Comparison of ENCODE assay signal across 8 cellular contexts in genomic region chr11:46826310-46827044, GRCh38. TPM values are rescaled to one million over a fixed set of nuclear protein-coding genes. Genes with fewer than 3 reads are reported as not detected.
DNase-seq lines count a peak whose midpoint lies in the region; ATAC-seq and TF ChIP-seq lines count a peak whose summit lies in the region.

No MANE protein-coding gene starts in this region.

- H3K9ac ChIP-seq in HCT116 (ENCODE audit: low read length), result peak overlapping the region; percentile 32; the same call in 1 of the 2 replicates

- no peak overlapping the region for H2AFZ ChIP-seq in HCT116 (ENCODE audit: low read depth, low read length, poor library complexity, severe bottlenecking)

- peaks cover 18 to 33% of the 10 kb centered on the region in 2 experiments for H3K4me1 ChIP-seq in HCT116 (ENCODE audit: control insufficient read depth in 1 of 2, insufficient read depth in 2 of 2, low read length in 2 of 2)

- DNase-seq in G401 (ENCODE audit: low spot score), result peak; percentile 89
- DNase-seq in HCT116 (ENCODE audit: low read depth, low spot score), result peak; percentile 33
- DNase-seq in NCI-H1105 treated with DMSO at 0.1 percent for 48 hours (lab: John Stamatoyannopoulos, UW), result peak; percentile 79
- DNase-seq in activated CD4-positive, alpha-beta T cell treated with anti-CD3 and anti-CD28 coated beads for 4 hours, result peak; percentile 58 to 61
- peak; percentile 81 for DNase-seq in choroid plexus epithelial cell (ENCODE audit: low read depth)
- DNase-seq in kidney tubule cell (ENCODE audit: low spot score), result peak; percentile 70
- DNase-seq in stimulated activated CD4-positive, alpha-beta T cell treated with anti-CD3 and anti-CD28 coated beads, Interleukin-1b, Interleukin-23, amount 100 ng/mL, for 1 hour (ENCODE audit: low read depth in 2 of 2), result peak; percentile 13 to 45
- no peak for DNase-seq in NCI-H1930 (lab: John Stamatoyannopoulos, UW)

- H3K4me3 ChIP-seq in HCT116 (replicated peaks in 1 of 2; ENCODE audit: low read depth in 1 of 2, low read length in 2 of 2) (peak overlapping the region; percentile 31 to 39), choroid plexus epithelial cell (ENCODE audit: low read depth, low read length) (peak overlapping the region; percentile 80)

- H3K4me2 ChIP-seq in HCT116 (ENCODE audit: low read length), result peak overlapping the region; percentile 77

- H4K20me1 ChIP-seq in HCT116 (ENCODE audit: insufficient read depth), result peaks cover 22% of the 10 kb centered on the region; the same call in 1 of the 2 replicates

- TSS peak; percentile 13 for BruUV-seq in HCT116 (replicated peaks; lab: Mats Ljungman, UMichigan)

- TF ChIP-seq POLR2A in HCT116 (IDR thresholded peaks at IDR 0.05; ENCODE audit: borderline replicate concordance, extremely low read depth, insufficient read depth, insufficient read length), result no peak

- RAD21 ChIA-PET in HCT116 (lab: Charles Lee; ENCODE audit: low non-redundant PET in 1 of 2, low total read pairs in 2 of 2, uncharacterized antibody in 2 of 2, unreplicated experiment in 2 of 2), result no interaction called here

- peak overlapping the region; percentile 8; the same call in 1 of the 2 replicates for H3K27ac ChIP-seq in HCT116 (ENCODE audit: low read depth, low read length)

- POLR2A ChIA-PET in HCT116 (lab: Charles Lee), result interaction anchor here (0.8 to 1.1 kb wide), 2 partner anchors 9 to 43 kb away, joined by 3 read pairs; no protein-coding TSS in a partner anchor

- peak; percentile 100 for ATAC-seq in HCT116

- intact Hi-C loops in HCT116 (cut with micrococcal nuclease), result no loop called here

- H3K9me3 ChIP-seq in HCT116 (ENCODE audit: control insufficient read depth in 1 of 2, insufficient read depth in 1 of 2, low read depth in 1 of 2, low read length in 2 of 2), result no peaks in the 10 kb centered on the region

- no peaks in the 10 kb centered on the region for H3K27me3 ChIP-seq in HCT116 (ENCODE audit: insufficient read depth, low read length)

- CTCF ChIA-PET in HCT116 (lab: Charles Lee), result no interaction called here

- in situ Hi-C loops in G401 (cut with HindIII; ENCODE audit: low sequenced_read_pairs), result no loop called here

- H3K79me2 ChIP-seq in HCT116 (ENCODE audit: insufficient read depth, low read length), result peaks cover 100% of the 10 kb centered on the region

- H3K9me2 ChIP-seq in HCT116 (ENCODE audit: insufficient read depth), result no peaks in the 10 kb centered on the region

- TF ChIP-seq RAD21 in HCT116 (IDR thresholded peaks at IDR 0.05; ENCODE audit: low read depth), result 0 out of 2 replicates have a peak, but pooled peaks have one; percentile 2

- H3K36me3 ChIP-seq in HCT116 (ENCODE audit: control insufficient read depth in 1 of 2, insufficient read depth in 2 of 2, low read length in 2 of 2), result no peaks in the 10 kb centered on the region

- TF ChIP-seq CTCF in HCT116 (IDR thresholded peaks at IDR 0.05 in 2 of 3, conservative IDR thresholded peaks at IDR 0.05 in 1 of 3; ENCODE audit: borderline replicate concordance in 1 of 3, insufficient read depth in 1 of 3, low read depth in 2 of 3, low read length in 2 of 3) (no peak), choroid plexus epithelial cell (conservative IDR thresholded peaks at IDR 0.05; ENCODE audit: low read depth, low read length) (no peak)

TF ChIP-seq in HCT116, 20 proteins besides CTCF, POLR2A, EP300 and RAD21:
- TF ChIP-seq ZBTB33 (IDR thresholded peaks at IDR 0.05; ENCODE audit: extremely low read depth, insufficient replicate concordance, low read length) (no peak), ZNF274 (IDR thresholded peaks at IDR 0.05; ENCODE audit: low read depth, low read length) (no peak), YY1 (IDR thresholded peaks at IDR 0.05; ENCODE audit: extremely low read depth, insufficient replicate concordance, low read depth, low read length) (no peak), CBX3 (IDR thresholded peaks at IDR 0.05; ENCODE audit: low read depth) (no peak), MAX (IDR thresholded peaks at IDR 0.05) (peak; percentile 45; the same call in 1 of the 2 replicates), SP1 (IDR thresholded peaks at IDR 0.05; ENCODE audit: low read depth) (peak; percentile 34; the same call in 1 of the 2 replicates), CEBPB (IDR thresholded peaks at IDR 0.05; ENCODE audit: low read depth) (no peak), TCF7L2 (IDR thresholded peaks at IDR 0.05; ENCODE audit: borderline replicate concordance, extremely low read depth, insufficient read depth, insufficient read length) (no peak)
TF ChIP-seq in HCT116: peak in this region for 2.

RNA-seq across cellular contexts. Expression of gene CKAP5, which starts 19.6 kb away (rescaled TPM):
- total RNA-seq in G401 (2014; rRNA removed; shearing (Covaris generic)), result 67.4 and 89.8 TPM in 2 replicates
- 166 TPM for total RNA-seq in HCT116 (2021; ENCODE audit: unreplicated experiment)
- polyA plus RNA-seq in HCT116 (2012), result 108 and 127 TPM in 2 replicates

Comparison
In these comparisons a context has a peak if more than half of its experiments do, and no peak if none do; other contexts are left out.
1. DNase-seq: peak in G401 (single experiment), HCT116 (single experiment), NCI-H1105 treated with DMSO at 0.1 percent for 48 hours (single experiment), activated CD4-positive, alpha-beta T cell treated with anti-CD3 and anti-CD28 coated beads for 4 hours (2 of 2), choroid plexus epithelial cell (single experiment), kidney tubule cell (single experiment) and stimulated activated CD4-positive, alpha-beta T cell treated with anti-CD3 and anti-CD28 coated beads, Interleukin-1b, Interleukin-23, amount 100 ng/mL, for 1 hour (2 of 2); none in NCI-H1930 (0 of 2).